ENCODE assay signal across 1 cellular context in the genomic region with DNA sequence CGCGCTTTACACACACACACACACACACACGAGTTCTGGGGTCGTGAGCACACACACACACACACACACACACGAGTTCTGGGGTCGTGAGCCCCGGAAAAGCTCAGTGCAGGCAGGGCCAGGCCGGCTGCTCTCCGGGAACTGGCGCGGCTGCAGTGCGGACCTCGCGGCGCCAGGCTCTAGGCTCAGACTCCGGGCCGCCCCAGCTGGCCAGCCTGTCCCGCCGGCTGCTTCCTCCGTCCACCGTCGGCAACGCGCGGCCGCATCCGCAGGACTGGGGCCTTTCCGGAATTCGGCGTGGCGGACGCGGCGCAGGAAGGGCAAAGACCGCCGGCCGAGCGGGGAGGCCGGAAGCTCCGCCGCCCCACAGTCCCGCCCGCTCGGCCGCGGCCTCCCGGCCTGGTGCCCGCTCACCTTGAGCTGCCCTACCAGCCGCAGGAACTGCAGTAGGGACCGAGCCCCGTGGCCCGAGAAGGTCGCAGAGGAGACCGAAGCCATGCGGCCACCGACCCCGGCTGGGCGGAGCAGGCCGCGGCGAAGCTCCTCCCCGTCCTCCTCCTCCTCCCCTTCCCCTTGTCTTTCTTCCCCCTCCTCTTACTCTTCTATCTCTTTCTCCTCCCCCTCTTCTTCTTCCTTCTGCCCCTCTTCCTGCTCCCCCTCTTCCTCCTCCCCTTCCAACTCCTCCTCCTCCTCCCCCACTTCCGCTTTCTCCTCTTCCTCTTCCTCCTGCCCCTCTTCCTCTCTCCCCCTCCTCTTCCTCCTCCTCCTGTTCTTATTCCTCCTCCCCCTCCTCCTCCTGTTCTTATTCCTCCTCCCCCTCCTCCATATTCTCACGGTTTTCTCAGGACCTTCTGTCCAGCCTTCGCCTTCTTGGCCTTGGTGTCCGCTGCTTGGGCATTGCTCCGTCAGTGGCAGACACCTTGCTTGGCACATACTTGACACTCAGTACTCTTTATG.
TF ChIP-seq lines count a peak whose summit lies in the region.

A gene with protein sequence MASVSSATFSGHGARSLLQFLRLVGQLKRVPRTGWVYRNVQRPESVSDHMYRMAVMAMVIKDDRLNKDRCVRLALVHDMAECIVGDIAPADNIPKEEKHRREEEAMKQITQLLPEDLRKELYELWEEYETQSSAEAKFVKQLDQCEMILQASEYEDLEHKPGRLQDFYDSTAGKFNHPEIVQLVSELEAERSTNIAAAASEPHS (minus strand): TSS at position 533 of the 957 bp plus-strand sequence. CDS start 35 bp downstream, at position 498.

TF ChIP-seq in HepG2, 621 proteins besides CTCF, POLR2A, EP300 and RAD21 (continued from another document and continues in another):
- TF ChIP-seq, protein P1, sequence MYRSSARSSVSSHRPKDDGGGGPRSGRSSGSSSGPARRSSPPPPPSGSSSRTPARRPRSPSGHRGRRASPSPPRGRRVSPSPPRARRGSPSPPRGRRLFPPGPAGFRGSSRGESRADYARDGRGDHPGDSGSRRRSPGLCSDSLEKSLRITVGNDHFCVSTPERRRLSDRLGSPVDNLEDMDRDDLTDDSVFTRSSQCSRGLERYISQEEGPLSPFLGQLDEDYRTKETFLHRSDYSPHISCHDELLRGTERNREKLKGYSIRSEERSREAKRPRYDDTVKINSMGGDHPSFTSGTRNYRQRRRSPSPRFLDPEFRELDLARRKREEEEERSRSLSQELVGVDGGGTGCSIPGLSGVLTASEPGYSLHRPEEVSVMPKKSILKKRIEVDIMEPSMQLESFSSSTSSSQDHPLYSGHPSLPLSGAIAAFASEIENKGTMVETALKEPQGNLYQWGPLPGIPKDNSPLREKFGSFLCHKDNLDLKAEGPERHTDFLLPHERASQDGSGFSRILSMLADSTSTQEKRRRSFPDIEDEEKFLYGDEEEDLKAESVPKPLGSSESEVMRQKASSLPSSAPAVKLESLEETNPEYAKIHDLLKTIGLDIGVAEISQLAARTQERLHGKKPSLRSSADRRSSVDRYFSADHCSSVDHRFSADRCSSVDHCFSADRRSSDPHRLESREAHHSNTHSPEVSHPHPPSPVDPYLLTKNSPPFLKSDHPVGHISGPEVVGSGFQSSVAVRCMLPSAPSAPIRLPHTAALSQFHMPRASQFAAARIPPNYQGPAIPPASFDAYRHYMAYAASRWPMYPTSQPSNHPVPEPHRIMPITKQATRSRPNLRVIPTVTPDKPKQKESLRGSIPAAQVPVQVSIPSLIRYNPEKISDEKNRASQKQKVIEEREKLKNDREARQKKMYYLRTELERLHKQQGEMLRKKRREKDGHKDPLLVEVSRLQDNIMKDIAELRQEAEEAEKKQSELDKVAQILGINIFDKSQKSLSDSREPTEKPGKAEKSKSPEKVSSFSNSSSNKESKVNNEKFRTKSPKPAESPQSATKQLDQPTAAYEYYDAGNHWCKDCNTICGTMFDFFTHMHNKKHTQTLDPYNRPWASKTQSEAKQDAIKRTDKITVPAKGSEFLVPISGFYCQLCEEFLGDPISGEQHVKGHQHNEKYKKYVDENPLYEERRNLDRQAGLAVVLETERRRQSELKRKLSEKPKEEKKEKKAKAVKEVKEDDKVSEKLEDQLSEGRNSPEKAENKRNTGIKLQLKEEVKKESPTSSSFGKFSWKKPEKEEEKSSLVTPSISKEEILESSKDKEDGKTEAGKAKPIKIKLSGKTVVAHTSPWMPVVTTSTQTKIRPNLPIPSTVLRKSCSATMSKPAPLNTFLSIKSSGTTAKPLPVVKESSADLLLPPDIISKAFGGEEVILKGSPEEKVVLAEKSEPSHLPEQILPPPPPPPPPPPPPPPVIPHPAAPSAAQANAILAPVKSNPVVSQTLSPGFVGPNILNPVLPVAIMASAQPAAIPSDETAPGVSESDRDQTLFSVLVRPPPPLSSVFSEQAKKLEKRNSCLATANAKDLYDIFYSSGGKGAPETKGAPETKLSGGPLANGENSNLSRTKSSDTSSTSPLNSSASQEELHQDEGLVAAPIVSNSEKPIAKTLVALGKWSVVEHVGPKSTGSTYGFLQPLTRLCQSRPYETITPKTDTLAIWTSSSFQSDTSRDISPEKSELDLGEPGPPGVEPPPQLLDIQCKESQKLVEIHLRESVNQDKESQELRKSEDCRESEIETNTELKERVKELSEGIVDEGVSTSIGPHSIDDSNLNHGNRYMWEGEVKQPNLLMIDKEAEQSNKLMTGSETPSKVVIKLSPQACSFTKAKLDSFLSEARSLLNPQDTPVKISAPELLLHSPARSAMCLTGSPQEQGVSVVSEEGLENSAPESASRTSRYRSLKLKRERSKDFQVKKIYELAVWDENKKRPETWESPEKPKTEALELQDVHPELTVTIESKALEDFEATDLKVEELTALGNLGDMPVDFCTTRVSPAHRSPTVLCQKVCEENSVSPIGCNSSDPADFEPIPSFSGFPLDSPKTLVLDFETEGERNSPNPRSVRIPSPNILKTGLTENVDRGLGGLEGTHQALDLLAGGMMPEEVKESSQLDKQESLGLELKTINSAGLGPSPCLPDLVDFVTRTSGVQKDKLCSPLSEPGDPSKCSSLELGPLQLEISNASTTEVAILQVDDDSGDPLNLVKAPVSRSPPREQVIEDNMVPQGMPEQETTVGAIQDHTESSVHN (CRISPR knock-in tag; IDR thresholded peaks at IDR 0.05): peak; percentile 94
- TF ChIP-seq ZFX (CRISPR knock-in tag; IDR thresholded peaks at IDR 0.05; ENCODE audit: low read depth) (peak; percentile 98), ZNF251 (CRISPR knock-in tag; IDR thresholded peaks at IDR 0.05) (peak; percentile 91; the same call in 1 of the 2 replicates), TCF7L2 (IDR thresholded peaks at IDR 0.05; ENCODE audit: low read depth, low read length) (no peak), KDM4B (CRISPR knock-in tag; IDR thresholded peaks at IDR 0.05) (no peak; the same call in 1 of the 2 replicates), GTF2F1 (IDR thresholded peaks at IDR 0.05; ENCODE audit: low read length) (no peak), MAFF (IDR thresholded peaks at IDR 0.05; ENCODE audit: low read depth, low read length) (no peak), ZNF333 (CRISPR knock-in tag; IDR thresholded peaks at IDR 0.05; ENCODE audit: borderline replicate concordance) (peak; percentile 91; the same call in 1 of the 2 replicates), SP1 (IDR thresholded peaks at IDR 0.05) (no peak), SP1 (CRISPR knock-in tag; IDR thresholded peaks at IDR 0.05) (peak; percentile 71), SRF (IDR thresholded peaks at IDR 0.05; ENCODE audit: low read depth, low read length) (no peak), ZSCAN20 (CRISPR knock-in tag; IDR thresholded peaks at IDR 0.05; ENCODE audit: borderline replicate concordance) (peak; percentile 92), ZNF101 (CRISPR knock-in tag; IDR thresholded peaks at IDR 0.05; ENCODE audit: borderline replicate concordance, low read depth) (peak; percentile 86; the same call in 1 of the 2 replicates)
- TF ChIP-seq, protein P2, sequence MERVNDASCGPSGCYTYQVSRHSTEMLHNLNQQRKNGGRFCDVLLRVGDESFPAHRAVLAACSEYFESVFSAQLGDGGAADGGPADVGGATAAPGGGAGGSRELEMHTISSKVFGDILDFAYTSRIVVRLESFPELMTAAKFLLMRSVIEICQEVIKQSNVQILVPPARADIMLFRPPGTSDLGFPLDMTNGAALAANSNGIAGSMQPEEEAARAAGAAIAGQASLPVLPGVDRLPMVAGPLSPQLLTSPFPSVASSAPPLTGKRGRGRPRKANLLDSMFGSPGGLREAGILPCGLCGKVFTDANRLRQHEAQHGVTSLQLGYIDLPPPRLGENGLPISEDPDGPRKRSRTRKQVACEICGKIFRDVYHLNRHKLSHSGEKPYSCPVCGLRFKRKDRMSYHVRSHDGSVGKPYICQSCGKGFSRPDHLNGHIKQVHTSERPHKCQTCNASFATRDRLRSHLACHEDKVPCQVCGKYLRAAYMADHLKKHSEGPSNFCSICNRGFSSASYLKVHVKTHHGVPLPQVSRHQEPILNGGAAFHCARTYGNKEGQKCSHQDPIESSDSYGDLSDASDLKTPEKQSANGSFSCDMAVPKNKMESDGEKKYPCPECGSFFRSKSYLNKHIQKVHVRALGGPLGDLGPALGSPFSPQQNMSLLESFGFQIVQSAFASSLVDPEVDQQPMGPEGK (CRISPR knock-in tag; IDR thresholded peaks at IDR 0.05): peak; percentile 47
- TF ChIP-seq, protein P3, sequence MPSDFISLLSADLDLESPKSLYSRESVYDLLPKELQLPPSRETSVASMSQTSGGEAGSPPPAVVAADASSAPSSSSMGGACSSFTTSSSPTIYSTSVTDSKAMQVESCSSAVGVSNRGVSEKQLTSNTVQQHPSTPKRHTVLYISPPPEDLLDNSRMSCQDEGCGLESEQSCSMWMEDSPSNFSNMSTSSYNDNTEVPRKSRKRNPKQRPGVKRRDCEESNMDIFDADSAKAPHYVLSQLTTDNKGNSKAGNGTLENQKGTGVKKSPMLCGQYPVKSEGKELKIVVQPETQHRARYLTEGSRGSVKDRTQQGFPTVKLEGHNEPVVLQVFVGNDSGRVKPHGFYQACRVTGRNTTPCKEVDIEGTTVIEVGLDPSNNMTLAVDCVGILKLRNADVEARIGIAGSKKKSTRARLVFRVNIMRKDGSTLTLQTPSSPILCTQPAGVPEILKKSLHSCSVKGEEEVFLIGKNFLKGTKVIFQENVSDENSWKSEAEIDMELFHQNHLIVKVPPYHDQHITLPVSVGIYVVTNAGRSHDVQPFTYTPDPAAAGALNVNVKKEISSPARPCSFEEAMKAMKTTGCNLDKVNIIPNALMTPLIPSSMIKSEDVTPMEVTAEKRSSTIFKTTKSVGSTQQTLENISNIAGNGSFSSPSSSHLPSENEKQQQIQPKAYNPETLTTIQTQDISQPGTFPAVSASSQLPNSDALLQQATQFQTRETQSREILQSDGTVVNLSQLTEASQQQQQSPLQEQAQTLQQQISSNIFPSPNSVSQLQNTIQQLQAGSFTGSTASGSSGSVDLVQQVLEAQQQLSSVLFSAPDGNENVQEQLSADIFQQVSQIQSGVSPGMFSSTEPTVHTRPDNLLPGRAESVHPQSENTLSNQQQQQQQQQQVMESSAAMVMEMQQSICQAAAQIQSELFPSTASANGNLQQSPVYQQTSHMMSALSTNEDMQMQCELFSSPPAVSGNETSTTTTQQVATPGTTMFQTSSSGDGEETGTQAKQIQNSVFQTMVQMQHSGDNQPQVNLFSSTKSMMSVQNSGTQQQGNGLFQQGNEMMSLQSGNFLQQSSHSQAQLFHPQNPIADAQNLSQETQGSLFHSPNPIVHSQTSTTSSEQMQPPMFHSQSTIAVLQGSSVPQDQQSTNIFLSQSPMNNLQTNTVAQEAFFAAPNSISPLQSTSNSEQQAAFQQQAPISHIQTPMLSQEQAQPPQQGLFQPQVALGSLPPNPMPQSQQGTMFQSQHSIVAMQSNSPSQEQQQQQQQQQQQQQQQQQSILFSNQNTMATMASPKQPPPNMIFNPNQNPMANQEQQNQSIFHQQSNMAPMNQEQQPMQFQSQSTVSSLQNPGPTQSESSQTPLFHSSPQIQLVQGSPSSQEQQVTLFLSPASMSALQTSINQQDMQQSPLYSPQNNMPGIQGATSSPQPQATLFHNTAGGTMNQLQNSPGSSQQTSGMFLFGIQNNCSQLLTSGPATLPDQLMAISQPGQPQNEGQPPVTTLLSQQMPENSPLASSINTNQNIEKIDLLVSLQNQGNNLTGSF (CRISPR knock-in tag; IDR thresholded peaks at IDR 0.05): peak; percentile 97
- TF ChIP-seq, protein P4, sequence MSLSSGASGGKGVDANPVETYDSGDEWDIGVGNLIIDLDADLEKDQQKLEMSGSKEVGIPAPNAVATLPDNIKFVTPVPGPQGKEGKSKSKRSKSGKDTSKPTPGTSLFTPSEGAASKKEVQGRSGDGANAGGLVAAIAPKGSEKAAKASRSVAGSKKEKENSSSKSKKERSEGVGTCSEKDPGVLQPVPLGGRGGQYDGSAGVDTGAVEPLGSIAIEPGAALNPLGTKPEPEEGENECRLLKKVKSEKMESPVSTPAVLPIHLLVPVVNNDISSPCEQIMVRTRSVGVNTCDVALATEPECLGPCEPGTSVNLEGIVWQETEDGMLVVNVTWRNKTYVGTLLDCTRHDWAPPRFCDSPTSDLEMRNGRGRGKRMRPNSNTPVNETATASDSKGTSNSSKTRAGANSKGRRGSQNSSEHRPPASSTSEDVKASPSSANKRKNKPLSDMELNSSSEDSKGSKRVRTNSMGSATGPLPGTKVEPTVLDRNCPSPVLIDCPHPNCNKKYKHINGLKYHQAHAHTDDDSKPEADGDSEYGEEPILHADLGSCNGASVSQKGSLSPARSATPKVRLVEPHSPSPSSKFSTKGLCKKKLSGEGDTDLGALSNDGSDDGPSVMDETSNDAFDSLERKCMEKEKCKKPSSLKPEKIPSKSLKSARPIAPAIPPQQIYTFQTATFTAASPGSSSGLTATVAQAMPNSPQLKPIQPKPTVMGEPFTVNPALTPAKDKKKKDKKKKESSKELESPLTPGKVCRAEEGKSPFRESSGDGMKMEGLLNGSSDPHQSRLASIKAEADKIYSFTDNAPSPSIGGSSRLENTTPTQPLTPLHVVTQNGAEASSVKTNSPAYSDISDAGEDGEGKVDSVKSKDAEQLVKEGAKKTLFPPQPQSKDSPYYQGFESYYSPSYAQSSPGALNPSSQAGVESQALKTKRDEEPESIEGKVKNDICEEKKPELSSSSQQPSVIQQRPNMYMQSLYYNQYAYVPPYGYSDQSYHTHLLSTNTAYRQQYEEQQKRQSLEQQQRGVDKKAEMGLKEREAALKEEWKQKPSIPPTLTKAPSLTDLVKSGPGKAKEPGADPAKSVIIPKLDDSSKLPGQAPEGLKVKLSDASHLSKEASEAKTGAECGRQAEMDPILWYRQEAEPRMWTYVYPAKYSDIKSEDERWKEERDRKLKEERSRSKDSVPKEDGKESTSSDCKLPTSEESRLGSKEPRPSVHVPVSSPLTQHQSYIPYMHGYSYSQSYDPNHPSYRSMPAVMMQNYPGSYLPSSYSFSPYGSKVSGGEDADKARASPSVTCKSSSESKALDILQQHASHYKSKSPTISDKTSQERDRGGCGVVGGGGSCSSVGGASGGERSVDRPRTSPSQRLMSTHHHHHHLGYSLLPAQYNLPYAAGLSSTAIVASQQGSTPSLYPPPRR (CRISPR knock-in tag; IDR thresholded peaks at IDR 0.05; ENCODE audit: borderline replicate concordance): peak; percentile 85
- TF ChIP-seq, protein P5, sequence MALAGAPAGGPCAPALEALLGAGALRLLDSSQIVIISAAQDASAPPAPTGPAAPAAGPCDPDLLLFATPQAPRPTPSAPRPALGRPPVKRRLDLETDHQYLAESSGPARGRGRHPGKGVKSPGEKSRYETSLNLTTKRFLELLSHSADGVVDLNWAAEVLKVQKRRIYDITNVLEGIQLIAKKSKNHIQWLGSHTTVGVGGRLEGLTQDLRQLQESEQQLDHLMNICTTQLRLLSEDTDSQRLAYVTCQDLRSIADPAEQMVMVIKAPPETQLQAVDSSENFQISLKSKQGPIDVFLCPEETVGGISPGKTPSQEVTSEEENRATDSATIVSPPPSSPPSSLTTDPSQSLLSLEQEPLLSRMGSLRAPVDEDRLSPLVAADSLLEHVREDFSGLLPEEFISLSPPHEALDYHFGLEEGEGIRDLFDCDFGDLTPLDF (CRISPR knock-in tag; IDR thresholded peaks at IDR 0.05): peak; percentile 77; the same call in 1 of the 2 replicates
- TF ChIP-seq, protein P6, sequence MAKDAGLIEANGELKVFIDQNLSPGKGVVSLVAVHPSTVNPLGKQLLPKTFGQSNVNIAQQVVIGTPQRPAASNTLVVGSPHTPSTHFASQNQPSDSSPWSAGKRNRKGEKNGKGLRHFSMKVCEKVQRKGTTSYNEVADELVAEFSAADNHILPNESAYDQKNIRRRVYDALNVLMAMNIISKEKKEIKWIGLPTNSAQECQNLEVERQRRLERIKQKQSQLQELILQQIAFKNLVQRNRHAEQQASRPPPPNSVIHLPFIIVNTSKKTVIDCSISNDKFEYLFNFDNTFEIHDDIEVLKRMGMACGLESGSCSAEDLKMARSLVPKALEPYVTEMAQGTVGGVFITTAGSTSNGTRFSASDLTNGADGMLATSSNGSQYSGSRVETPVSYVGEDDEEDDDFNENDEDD (CRISPR knock-in tag; IDR thresholded peaks at IDR 0.05; ENCODE audit: borderline replicate concordance): peak; percentile 90; the same call in 1 of the 2 replicates
- TF ChIP-seq, protein P7, sequence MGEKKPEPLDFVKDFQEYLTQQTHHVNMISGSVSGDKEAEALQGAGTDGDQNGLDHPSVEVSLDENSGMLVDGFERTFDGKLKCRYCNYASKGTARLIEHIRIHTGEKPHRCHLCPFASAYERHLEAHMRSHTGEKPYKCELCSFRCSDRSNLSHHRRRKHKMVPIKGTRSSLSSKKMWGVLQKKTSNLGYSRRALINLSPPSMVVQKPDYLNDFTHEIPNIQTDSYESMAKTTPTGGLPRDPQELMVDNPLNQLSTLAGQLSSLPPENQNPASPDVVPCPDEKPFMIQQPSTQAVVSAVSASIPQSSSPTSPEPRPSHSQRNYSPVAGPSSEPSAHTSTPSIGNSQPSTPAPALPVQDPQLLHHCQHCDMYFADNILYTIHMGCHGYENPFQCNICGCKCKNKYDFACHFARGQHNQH (CRISPR knock-in tag; IDR thresholded peaks at IDR 0.05): peak; percentile 81; the same call in 1 of the 2 replicates
